Comparison of ENCODE assay signal across 1 cellular context in the genomic region with DNA sequence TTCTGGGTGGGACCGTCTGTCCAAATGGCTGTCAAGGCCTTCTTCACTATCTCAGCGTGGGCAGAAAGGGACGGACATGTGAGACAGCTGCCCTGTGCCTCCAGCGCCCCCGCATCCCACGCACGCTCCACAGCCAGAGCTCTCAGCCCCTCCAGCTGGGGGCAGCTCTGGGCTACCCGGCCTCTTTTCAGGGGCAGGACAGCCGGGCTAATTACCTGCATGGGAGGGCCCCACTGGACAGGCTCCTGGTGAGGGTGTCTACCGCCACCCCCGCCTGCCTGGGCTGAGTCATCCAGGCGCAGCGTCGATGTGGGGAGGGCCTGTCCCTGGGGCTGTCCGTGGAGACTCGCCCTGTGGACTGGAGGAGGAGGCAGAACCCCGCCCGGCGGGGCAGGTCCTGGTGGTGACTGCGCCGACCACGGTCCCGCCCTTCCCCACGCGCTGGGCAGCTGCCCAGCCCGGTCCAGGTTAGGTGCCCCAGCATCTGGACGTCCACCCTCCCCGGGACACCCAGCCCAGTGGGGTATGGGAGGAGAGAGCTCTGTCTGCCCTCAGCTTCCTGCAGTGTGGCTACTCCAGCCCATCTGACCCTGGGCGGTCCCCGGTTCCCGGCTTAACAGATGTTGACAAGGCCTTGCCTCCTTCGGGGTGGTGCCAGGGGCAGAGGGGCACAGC.
A peak's percentile ranks its signal among the peaks of the same experiment; 100 is the strongest.
TF ChIP-seq lines count a peak whose summit lies in the region.

No MANE protein-coding gene starts in this region.

TF ChIP-seq in HEK293, 187 proteins besides CTCF, POLR2A, EP300 and RAD21 (continued from another document):
- TF ChIP-seq ZNF398 (tag by site-specific recombination; IDR thresholded peaks at IDR 0.05) (0 out of 2 replicates have a peak, but pooled peaks have one; percentile 16), KLF8 (tag by site-specific recombination; IDR thresholded peaks at IDR 0.05) (no peak), ZNF114 (tag by site-specific recombination; IDR thresholded peaks at IDR 0.05) (no peak), KLF10 (tag by site-specific recombination; IDR thresholded peaks at IDR 0.05) (no peak), ZNF600 (tag by site-specific recombination; IDR thresholded peaks at IDR 0.05) (peak; percentile 12; the same call in 1 of the 2 replicates)
- TF ChIP-seq, protein P1, sequence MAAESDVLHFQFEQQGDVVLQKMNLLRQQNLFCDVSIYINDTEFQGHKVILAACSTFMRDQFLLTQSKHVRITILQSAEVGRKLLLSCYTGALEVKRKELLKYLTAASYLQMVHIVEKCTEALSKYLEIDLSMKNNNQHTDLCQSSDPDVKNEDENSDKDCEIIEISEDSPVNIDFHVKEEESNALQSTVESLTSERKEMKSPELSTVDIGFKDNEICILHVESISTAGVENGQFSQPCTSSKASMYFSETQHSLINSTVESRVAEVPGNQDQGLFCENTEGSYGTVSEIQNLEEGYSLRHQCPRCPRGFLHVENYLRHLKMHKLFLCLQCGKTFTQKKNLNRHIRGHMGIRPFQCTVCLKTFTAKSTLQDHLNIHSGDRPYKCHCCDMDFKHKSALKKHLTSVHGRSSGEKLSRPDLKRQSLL (tag by site-specific recombination; IDR thresholded peaks at IDR 0.05) = no peak
TF ChIP-seq in HEK293: peak in this region for 18.
